ENCODE assay signal across 9 cellular contexts in the genomic region with DNA sequence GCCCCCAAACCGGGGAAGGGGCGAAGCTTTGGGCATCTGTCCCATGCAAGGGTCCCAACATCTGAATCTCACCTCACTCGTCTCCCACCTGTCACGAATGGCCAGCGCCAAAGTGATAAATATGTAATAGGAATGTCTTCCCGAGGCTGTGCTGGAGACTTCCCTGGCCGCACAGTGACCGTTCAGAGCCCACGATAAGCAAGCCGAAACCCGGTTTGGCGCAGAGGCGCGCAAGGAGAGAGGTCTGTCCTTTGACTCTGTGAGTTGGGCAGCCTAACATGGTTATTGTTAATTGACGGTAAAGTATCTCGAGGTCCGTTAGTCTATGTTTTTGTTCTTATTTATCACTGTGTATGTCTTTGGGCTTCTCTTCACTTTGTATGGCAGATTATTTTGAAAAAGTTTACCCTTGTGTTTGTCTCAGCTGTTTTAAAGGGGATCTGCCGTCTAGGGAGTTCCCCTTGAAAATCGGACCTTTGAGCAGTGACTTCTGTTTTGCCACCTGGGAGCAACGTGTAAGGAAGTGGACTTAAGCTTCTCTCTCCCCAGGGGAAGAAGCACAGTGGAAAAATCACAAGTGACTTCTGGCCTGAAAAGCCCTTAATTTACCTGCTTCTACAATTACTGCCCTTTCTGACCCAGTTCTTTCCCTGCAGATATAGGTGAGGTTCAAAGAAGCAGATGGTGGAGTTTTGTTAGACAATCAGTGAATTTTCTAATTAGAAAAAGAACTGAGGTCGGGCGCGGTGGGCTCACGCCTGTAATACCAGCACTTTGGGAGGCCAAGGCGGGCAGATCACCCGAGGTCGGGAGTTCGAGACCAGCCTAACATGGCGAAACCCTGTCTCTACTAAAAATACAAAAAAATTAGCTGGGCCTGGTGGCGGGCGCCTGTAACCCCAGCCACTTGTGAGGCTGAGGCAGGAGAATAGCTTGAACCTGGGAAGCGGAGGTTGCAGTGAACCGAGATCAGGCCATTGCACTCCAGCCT. TPM values are rescaled to one million over a fixed set of nuclear protein-coding genes. Genes with fewer than 3 reads are reported as not detected.
A peak's percentile ranks its signal among the peaks of the same experiment; 100 is the strongest.
DNase-seq lines count a peak whose midpoint lies in the region; FAIRE-seq and TF ChIP-seq lines count a peak whose summit lies in the region.
"Had no signal": no experiment of that assay in that cellular context is flagged by ENCODE, and none has a peak within 500 bp of the region (broad histone marks: within the 10 kb centered on the region; RNA-seq: fewer than 3 reads in every experiment).

No MANE protein-coding gene starts in this region.

- no peaks in the 10 kb centered on the region for H3K9me3 Mint-ChIP-seq in type B pancreatic cell

- peaks cover 35% of the 10 kb centered on the region for H3K36me3 Mint-ChIP-seq in type B pancreatic cell

- H3K9me3 ChIP-seq in GM23248 (ENCODE audit: low read depth) (no peaks in the 10 kb centered on the region), liver (ENCODE audit: control insufficient read depth in 4 of 4, low read length in 3 of 4) (no peaks in the 10 kb centered on the region)

- in situ Hi-C loops in GM23248 (cut with MboI): no loop called here

- H3K27ac ChIP-seq in GM23248 (peak overlapping the region; percentile 81), caudate nucleus (ENCODE audit: low read depth, low read length) (peak overlapping the region; percentile 98), liver (ENCODE audit: low read depth in 1 of 2, low read length in 2 of 2) (peak overlapping the region; percentile 99)

- peaks cover 6% of the 10 kb centered on the region; the same call in 1 of the 2 replicates for H3F3A ChIP-seq in GM23248 (ENCODE audit: insufficient read depth)

- H3K9ac ChIP-seq in GM23248 (peak overlapping the region; percentile 94), liver (ENCODE audit: low read depth in 1 of 2, low read length in 2 of 2) (peak overlapping the region; percentile 76 to 97)

- H3K4me1 ChIP-seq in GM23248 (ENCODE audit: insufficient read depth) (peaks cover 13% of the 10 kb centered on the region), liver (ENCODE audit: control insufficient read depth in 4 of 4, insufficient read depth in 4 of 4, low read length in 3 of 4) (peaks cover 0 to 29% (median 23%) of the 10 kb centered on the region in 4 donors)

- peaks cover 83% of the 10 kb centered on the region for H3K79me2 ChIP-seq in GM23248 (ENCODE audit: insufficient read depth)

- no peaks in the 10 kb centered on the region for H3K27me3 ChIP-seq in GM23248 (replicated peaks; ENCODE audit: insufficient read depth)
- no peaks in the 10 kb centered on the region for H3K27me3 ChIP-seq in liver (ENCODE audit: control insufficient read depth in 4 of 4, insufficient read depth in 4 of 4, low read length in 3 of 4)

- WGBS in GM23248 (ENCODE audit: low coverage in 1 of 2, low lambda C conversion rate in 2 of 2, missing lambda C conversion rate in 2 of 2), 2 experiments: 39 to 41% methylated on average over 32 to 33 of the region's 33 CpGs
- 34% methylated on average over 33 of the region's 33 CpGs for WGBS in liver

- H3K27me3 Mint-ChIP-seq in type B pancreatic cell: no peaks in the 10 kb centered on the region

- DNase-seq in NCI-H1105 treated with DMSO at 0.1 percent for 48 hours (lab: John Stamatoyannopoulos, UW) (peak; percentile 31), NCI-H1105 (lab: John Stamatoyannopoulos, UW) (no peak), GM23248 (peak; percentile 58), MV-4-11 (lab: John Stamatoyannopoulos, UW) (peak; percentile 41), caudate nucleus (lab: John Stamatoyannopoulos, UW) (no peak), type B pancreatic cell (ENCODE audit: extremely low spot score, unreplicated experiment) (no peak), D721Med (ENCODE audit: insufficient read length, low spot score) (no peak)

- peaks cover 34% of the 10 kb centered on the region for H3K4me1 Mint-ChIP-seq in type B pancreatic cell (ENCODE audit: unreplicated experiment)

- TF ChIP-seq CTCF in liver (IDR thresholded peaks at IDR 0.05; ENCODE audit: low read depth, low read length, missing input control): no peak
- TF ChIP-seq CTCF in type B pancreatic cell (conservative IDR thresholded peaks at IDR 0.05): no peak
- no peak for TF ChIP-seq CTCF in D721Med (IDR thresholded peaks at IDR 0.05; ENCODE audit: insufficient read depth, missing control alignments)

- no peaks in the 10 kb centered on the region for H3K9me2 ChIP-seq in GM23248 (ENCODE audit: insufficient read depth)

- peak overlapping the region; percentile 96 for H3K27ac Mint-ChIP-seq in type B pancreatic cell

- no peak for FAIRE-seq in D721Med (lab: Jason Lieb, UNC)
- FAIRE-seq: colon had no signal

- peak overlapping the region; percentile 80 for H2AFZ ChIP-seq in GM23248

- no peak for TF ChIP-seq RAD21 in liver (IDR thresholded peaks at IDR 0.05)

- H3K4me3 ChIP-seq in GM23248: peak overlapping the region; percentile 83
- peak overlapping the region; percentile 79 to 94 (median 93) for H3K4me3 ChIP-seq in liver (ENCODE audit: low read depth in 1 of 3, low read length in 3 of 3)

- H3K4me3 Mint-ChIP-seq in type B pancreatic cell: peak overlapping the region; percentile 98

- H3K36me3 ChIP-seq in GM23248 (ENCODE audit: low read depth): peaks cover 2% of the 10 kb centered on the region; the same call in 1 of the 2 replicates
- H3K36me3 ChIP-seq in liver (ENCODE audit: control insufficient read depth in 4 of 4, insufficient read depth in 3 of 4, low read depth in 1 of 4, low read length in 3 of 4): peaks cover 4 to 12% (median 9%) of the 10 kb centered on the region in 4 donors

- H4K20me1 ChIP-seq in GM23248 (ENCODE audit: insufficient read depth): no peaks in the 10 kb centered on the region

- H3K4me2 ChIP-seq in GM23248 (ENCODE audit: unreplicated experiment): peak overlapping the region; percentile 99

TF ChIP-seq in liver, 16 proteins besides CTCF, POLR2A, EP300 and RAD21:
- TF ChIP-seq HNF4A (conservative IDR thresholded peaks at IDR 0.05) (peak; percentile 22 to 44), REST (IDR thresholded peaks at IDR 0.05) (no peak)

RNA-seq across cellular contexts. Expression of gene TM9SF1, which starts 1.1 kb away (rescaled TPM):
- total RNA-seq in GM23248 (2014; rRNA removed; shearing (Covaris generic)): 102 and 163 TPM in 2 replicates
- 91.5 and 93.8 TPM in 2 replicates for polyA plus RNA-seq in GM23248 (2016; fragmentation: Nextera tagmentation; extraction: Ambion mirVana)
- total RNA-seq in liver: 10 to 100 TPM; 27.5 to 76.2 TPM
- 10 to 100 TPM; 30.0 to 46.9 TPM for polyA plus RNA-seq in liver
- total RNA-seq in type B pancreatic cell (ENCODE audit: low replicate concordance): 50.5 and 60.7 TPM in 2 replicates

RNA-seq across cellular contexts. Expression of gene IPO4, which starts 7.8 kb away (rescaled TPM):
- 55.3 and 58.3 TPM in 2 replicates for total RNA-seq in GM23248 (2014; rRNA removed; shearing (Covaris generic))
- polyA plus RNA-seq in GM23248 (2016; fragmentation: Nextera tagmentation; extraction: Ambion mirVana): 24.8 and 33.6 TPM in 2 replicates
- total RNA-seq in liver: 10 to 100 TPM; 16.3 to 29.8 TPM
- polyA plus RNA-seq in liver: 10 to 100 TPM; 13.6 to 32.9 TPM
- total RNA-seq in type B pancreatic cell (ENCODE audit: low replicate concordance): 49.0 and 67.1 TPM in 2 replicates

RNA-seq across cellular contexts. Expression of gene TSSK4, which starts 9.1 kb away (rescaled TPM):
- total RNA-seq in GM23248 (2014; rRNA removed; shearing (Covaris generic)): not detected in 2 replicates
- polyA plus RNA-seq in GM23248 (2016; fragmentation: Nextera tagmentation; extraction: Ambion mirVana) (0.23 and 0.55 TPM in 2 replicates), liver (under 1 TPM in 1 of 2 donors, not detected in 1; 0.25 TPM)
- total RNA-seq in liver (under 1 TPM in 1 of 2 donors, not detected in 1; 0.33 TPM), type B pancreatic cell (ENCODE audit: low replicate concordance) (0.48 and 0.53 TPM in 2 replicates)

RNA-seq across cellular contexts. Expression of gene CHMP4A, which starts 16.9 kb away (rescaled TPM):
- total RNA-seq in GM23248 (2014; rRNA removed; shearing (Covaris generic)): 18.5 and 32.1 TPM in 2 replicates
- polyA plus RNA-seq in GM23248 (2016; fragmentation: Nextera tagmentation; extraction: Ambion mirVana) (75.7 and 81.6 TPM in 2 replicates), liver (10 to 100 TPM; 36.3 to 38.7 TPM)
- total RNA-seq in liver (10 to 100 TPM; 14.6 to 19.6 TPM), type B pancreatic cell (ENCODE audit: low replicate concordance) (44.3 and 47.3 TPM in 2 replicates)

RNA-seq across cellular contexts. Expression of gene MDP1, which starts 19.5 kb away (rescaled TPM):
- 8.2 and 19.2 TPM in 2 replicates for total RNA-seq in GM23248 (2014; rRNA removed; shearing (Covaris generic))
- 20.0 and 23.3 TPM in 2 replicates for polyA plus RNA-seq in GM23248 (2016; fragmentation: Nextera tagmentation; extraction: Ambion mirVana)
- 1 to 10 TPM; 3.2 to 6.6 TPM for total RNA-seq in liver
- 10 to 100 TPM in 1 of 2 donors, 1 to 10 TPM in 1; 7.4 to 13.4 TPM for polyA plus RNA-seq in liver
- total RNA-seq in type B pancreatic cell (ENCODE audit: low replicate concordance): 16.9 and 22.6 TPM in 2 replicates

Comparison
In these comparisons a context has a peak if more than half of its experiments do, and no peak if none do; other contexts are left out.
1. DNase-seq: peak in NCI-H1105 treated with DMSO at 0.1 percent for 48 hours (single experiment), GM23248 (single experiment) and MV-4-11 (single experiment); none in NCI-H1105 (single experiment), caudate nucleus (0 of 61), type B pancreatic cell (single experiment) and D721Med (single experiment).
2. Peak in every context shown above with its lines, with median percentiles within 50 percentile points of each other: H3K27ac ChIP-seq.